Comparison of ENCODE assay signal across 12 cellular contexts in the genomic region with DNA sequence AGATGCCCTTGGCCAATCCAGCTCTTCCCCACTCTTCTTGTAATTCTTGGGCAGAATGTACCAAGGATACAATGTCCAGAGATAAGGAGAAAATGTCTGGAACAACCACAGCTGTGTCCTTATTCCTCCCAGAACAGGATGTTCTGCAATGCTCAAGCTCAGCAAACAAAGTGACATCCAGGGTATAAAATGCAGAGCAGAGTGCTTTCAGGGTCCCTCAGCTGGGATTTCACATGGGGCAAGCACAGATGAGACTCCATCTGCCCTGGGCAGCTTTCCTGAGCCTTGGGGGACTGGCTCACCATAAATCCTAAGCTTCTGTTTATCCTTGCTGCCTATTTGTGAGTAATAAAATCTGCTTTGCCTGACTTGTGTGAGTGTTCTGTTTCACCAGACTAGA.
DNase-seq lines count a peak whose midpoint lies in the region; ATAC-seq, FAIRE-seq and TF ChIP-seq lines count a peak whose summit lies in the region.
"Had no signal": no experiment of that assay in that cellular context is flagged by ENCODE, and none has a peak within 500 bp of the region (broad histone marks: within the 10 kb centered on the region; RNA-seq: fewer than 3 reads in every experiment).

No MANE protein-coding gene starts in this region.

- peaks cover 4% of the 10 kb centered on the region for H3K4me1 Mint-ChIP-seq in endodermal cell

- no peak for TF ChIP-seq POLR2A in H54 (IDR thresholded peaks at IDR 0.05; ENCODE audit: low read depth, low read length)

- H3K27ac ChIP-seq in endodermal cell (ENCODE audit: low read depth, low read length), result peak overlapping the region; percentile 42
- peak overlapping the region in 1 of 2 donors; percentile 44 for H3K27ac ChIP-seq in lung (ENCODE audit: low read depth in 1 of 2, low read length in 1 of 2)
- peak overlapping the region; percentile 52 for H3K27ac ChIP-seq in subcutaneous abdominal adipose tissue (ENCODE audit: low read depth, low read length)
- H3K27ac ChIP-seq: epithelial cell of prostate had no signal

- no peak overlapping the region for H3K4me3 Mint-ChIP-seq in endodermal cell

- peak; percentile 73 for ATAC-seq in lung (ENCODE audit: insufficient read depth, low FRiP score)

- no peak overlapping the region for H3K27ac Mint-ChIP-seq in endodermal cell

- no peak for FAIRE-seq in H54 (lab: Jason Lieb, UNC)
- FAIRE-seq: islet of Langerhans had no signal

- H3K9me3 ChIP-seq in endodermal cell (ENCODE audit: control insufficient read depth, low read length), result peaks cover 22% of the 10 kb centered on the region
- H3K9me3 ChIP-seq in lung (ENCODE audit: control insufficient read depth in 2 of 2, insufficient read depth in 1 of 2, low read length in 1 of 2), result peaks cover 0 to 5% of the 10 kb centered on the region in 2 donors
- H3K9me3 ChIP-seq in subcutaneous abdominal adipose tissue (ENCODE audit: control insufficient read depth in 5 of 5, low read length in 5 of 5), result peaks cover 0 to 24% (median 10%) of the 10 kb centered on the region in 5 donors

- no peak overlapping the region for H3K9ac ChIP-seq in endodermal cell (ENCODE audit: extremely low read depth, low read length, poor library complexity, severe bottlenecking)
- H3K9ac ChIP-seq in subcutaneous abdominal adipose tissue (ENCODE audit: low read length in 5 of 5), result no peak overlapping the region

- no peak overlapping the region for H3K4me3 ChIP-seq in LNCaP clone FGC (ENCODE audit: low read depth, low read length)
- H3K4me3 ChIP-seq in endodermal cell (ENCODE audit: low read length), result no peak overlapping the region
- no peak overlapping the region for H3K4me3 ChIP-seq in lung
- peak overlapping the region in 1 of 5 donors; percentile 17 for H3K4me3 ChIP-seq in subcutaneous abdominal adipose tissue (ENCODE audit: low read depth in 1 of 5, low read length in 5 of 5)

- TF ChIP-seq CTCF in LNCaP clone FGC (IDR thresholded peaks at IDR 0.05; ENCODE audit: control insufficient read depth, extremely low read depth, insufficient read depth) (no peak), endodermal cell (conservative IDR thresholded peaks at IDR 0.05) (no peak), lung (IDR thresholded peaks at IDR 0.05; ENCODE audit: control extremely low read depth, extremely low read depth) (no peak)

- H3K36me3 ChIP-seq in endodermal cell (ENCODE audit: control insufficient read depth, insufficient read depth, low read length) (no peaks in the 10 kb centered on the region), lung (ENCODE audit: control insufficient read depth in 2 of 2, insufficient read depth in 2 of 2, low read length in 2 of 2) (no peaks in the 10 kb centered on the region), subcutaneous abdominal adipose tissue (ENCODE audit: control insufficient read depth in 5 of 5, insufficient read depth in 5 of 5, low read length in 5 of 5) (no peaks in the 10 kb centered on the region)

- peaks cover 3% of the 10 kb centered on the region for H3K27me3 Mint-ChIP-seq in endodermal cell (ENCODE audit: insufficient read depth)

- no peaks in the 10 kb centered on the region for H3K4me1 ChIP-seq in endodermal cell (ENCODE audit: control insufficient read depth, insufficient read depth, low read length)
- H3K4me1 ChIP-seq in lung (ENCODE audit: control insufficient read depth in 2 of 2, insufficient read depth in 2 of 2, low read length in 2 of 2), result no peaks in the 10 kb centered on the region
- H3K4me1 ChIP-seq in subcutaneous abdominal adipose tissue (ENCODE audit: control insufficient read depth in 5 of 5, insufficient read depth in 5 of 5, low read length in 5 of 5), result peaks cover 0 to 35% (median 17%) of the 10 kb centered on the region in 5 donors

- no peaks in the 10 kb centered on the region for H3K36me3 Mint-ChIP-seq in endodermal cell (ENCODE audit: low read depth)

- H3K27me3 ChIP-seq in endodermal cell (ENCODE audit: control insufficient read depth, insufficient read depth, low read length, poor library complexity, severe bottlenecking) (no peaks in the 10 kb centered on the region), lung (ENCODE audit: control insufficient read depth, insufficient read depth) (no peaks in the 10 kb centered on the region), subcutaneous abdominal adipose tissue (ENCODE audit: control insufficient read depth in 5 of 5, insufficient read depth in 4 of 5, low read length in 5 of 5) (no peaks in the 10 kb centered on the region)

- DNase-seq in LNCaP clone FGC (ENCODE audit: low read depth) (peak; percentile 23), endodermal cell (peak; percentile 17), lung (ENCODE audit: low spot score) (no peak), activated gamma-delta T cell (lab: John Stamatoyannopoulos, UW) (no peak), HuH-7 (ENCODE audit: low spot score) (no peak), H54 (ENCODE audit: insufficient read length, low spot score) (no peak), NCI-H128 (lab: John Stamatoyannopoulos, UW; ENCODE audit: unreplicated experiment) (no peak)
- DNase-seq: NCI-H1105, posterior cingulate gyrus had no signal

- H3K9me3 Mint-ChIP-seq in endodermal cell, result peaks cover 24% of the 10 kb centered on the region

Comparison
In these comparisons a context has a peak if more than half of its experiments do, and no peak if none do; other contexts are left out.
1. DNase-seq: peak in LNCaP clone FGC (single experiment) and endodermal cell (single experiment); none in lung (single experiment), activated gamma-delta T cell (single experiment), HuH-7 (single experiment), H54 (single experiment) and NCI-H128 (single experiment).